18 cellular contexts compared by ENCODE assay signal in the genomic region with DNA sequence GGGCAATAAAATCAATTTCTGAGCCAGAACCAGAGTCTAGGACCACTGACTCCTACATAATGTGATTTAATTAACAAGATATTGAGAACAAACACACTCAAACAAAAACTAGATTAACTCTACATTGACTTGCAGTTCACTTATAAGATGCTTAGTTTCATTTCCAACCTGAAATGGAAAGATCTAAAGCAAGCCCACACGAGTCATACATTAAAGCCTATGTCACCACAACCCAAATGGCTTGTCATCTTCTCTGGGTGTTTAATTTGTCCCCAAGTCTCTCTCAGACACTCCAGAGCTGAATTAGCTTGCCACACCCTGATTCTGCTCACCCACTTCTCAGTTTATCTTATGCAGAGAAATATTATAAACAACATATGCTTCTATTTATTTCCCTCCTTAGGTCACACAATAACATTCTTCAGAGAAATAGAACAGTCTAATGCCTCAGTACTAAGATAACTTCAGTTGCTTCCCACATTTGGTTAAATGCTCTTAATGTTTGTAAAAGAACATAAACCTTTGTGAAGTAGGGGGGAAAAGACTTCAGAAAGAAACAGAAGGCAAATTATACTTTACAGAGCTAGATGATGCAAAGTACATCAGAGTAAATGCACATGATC.
DNase-seq lines count a peak whose midpoint lies in the region; ATAC-seq and TF ChIP-seq lines count a peak whose summit lies in the region.
"Had no signal": no experiment of that assay in that cellular context is flagged by ENCODE, and none has a peak within 500 bp of the region (broad histone marks: within the 10 kb centered on the region; RNA-seq: fewer than 3 reads in every experiment).

No MANE protein-coding gene starts in this region.

- no peak overlapping the region for H3K9ac ChIP-seq in DND-41 (ENCODE audit: low read depth, low read length)
- no peak overlapping the region for H3K9ac ChIP-seq in adipocyte (ENCODE audit: low read length)

- H3K79me2 ChIP-seq in DND-41 (ENCODE audit: insufficient read depth, low read length): no peaks in the 10 kb centered on the region

- H4K20me1 ChIP-seq in DND-41 (ENCODE audit: insufficient read depth, low read length): no peaks in the 10 kb centered on the region

- H3K36me3 ChIP-seq in DND-41 (ENCODE audit: insufficient read depth, low read length) (no peaks in the 10 kb centered on the region), adipocyte (ENCODE audit: control insufficient read depth, insufficient read depth, low read length, severe bottlenecking) (no peaks in the 10 kb centered on the region)
- H3K36me3 ChIP-seq: left ventricle myocardium inferior, right lobe of liver, SJSA1 had no signal

- H3K4me1 ChIP-seq in DND-41 (ENCODE audit: insufficient read depth, low read length) (no peaks in the 10 kb centered on the region), adipocyte (ENCODE audit: control insufficient read depth, insufficient read depth, low read length) (no peaks in the 10 kb centered on the region)
- H3K4me1 ChIP-seq: right lobe of liver, testis had no signal

- H3K4me3 ChIP-seq in DND-41 (ENCODE audit: low read depth in 1 of 2, low read length in 2 of 2) (no peak overlapping the region), adipocyte (ENCODE audit: low read length) (no peak overlapping the region)
- H3K4me3 ChIP-seq: left ventricle myocardium inferior, right lobe of liver, SJSA1, testis had no signal

- no peak overlapping the region for H3K27ac ChIP-seq in DND-41 (ENCODE audit: low read length)
- H3K27ac ChIP-seq: left ventricle myocardium inferior, right lobe of liver, SJSA1, testis had no signal

- ATAC-seq in DND-41 (ENCODE audit: insufficient read depth, low read depth) (peak; percentile 59; the same call in 2 of the 3 replicates), GM18870 (IDR thresholded peaks at IDR 0.05; ENCODE audit: unreplicated experiment) (peak; percentile 46), HG03159 (IDR thresholded peaks at IDR 0.05; ENCODE audit: unreplicated experiment) (peak; percentile 56), HG03095 (IDR thresholded peaks at IDR 0.05; ENCODE audit: unreplicated experiment) (no peak)
- ATAC-seq: right lobe of liver had no signal

- no peak overlapping the region for H3K4me2 ChIP-seq in DND-41 (ENCODE audit: insufficient read depth, low read length)

- no peak for TF ChIP-seq CTCF in DND-41 (IDR thresholded peaks at IDR 0.05; ENCODE audit: borderline replicate concordance, extremely low read depth, low read length, poor library complexity, severe bottlenecking)

- no peaks in the 10 kb centered on the region for H3K9me3 ChIP-seq in DND-41 (ENCODE audit: insufficient read depth, low read length, severe bottlenecking)
- H3K9me3 ChIP-seq in adipocyte (ENCODE audit: control insufficient read depth, low read length): no peaks in the 10 kb centered on the region
- H3K9me3 ChIP-seq: left ventricle myocardium inferior, right lobe of liver, SJSA1, testis had no signal

- no peak overlapping the region for H2AFZ ChIP-seq in DND-41 (ENCODE audit: low read depth, low read length)

- DNase-seq in DND-41 (no peak), adipocyte (ENCODE audit: low read depth) (peak; percentile 34), KG1 (lab: John Stamatoyannopoulos, UW) (no peak), NCI-H69 (lab: John Stamatoyannopoulos, UW) (no peak), islet precursor cell (no peak)
- DNase-seq: activated CD4-positive, alpha-beta T cell treated with anti-CD3 and anti-CD28 coated beads for 1 hour; anterior cingulate cortex; endodermal cell; foreskin melanocyte; left ventricle myocardium inferior; NCI-H1694 treated with DMSO at 0.1 percent for 48 hours; right lobe of liver; T-helper 9 cell; testis had no signal

- H3K27me3 ChIP-seq in DND-41 (ENCODE audit: insufficient read depth, low read length, poor library complexity) (no peaks in the 10 kb centered on the region), adipocyte (replicated peaks; ENCODE audit: control insufficient read depth, insufficient read depth, low read length) (no peaks in the 10 kb centered on the region)
- H3K27me3 ChIP-seq: right lobe of liver, SJSA1, testis had no signal
